In genomic region chr10:95525033-95525418, GRCh38 we compare ENCODE assay signal across 28 cellular contexts. TPM values are rescaled to one million over a fixed set of nuclear protein-coding genes. Genes with fewer than 3 reads are reported as not detected.
DNase-seq lines count a peak whose midpoint lies in the region; ATAC-seq, FAIRE-seq and TF ChIP-seq lines count a peak whose summit lies in the region.
"Had no signal": no experiment of that assay in that cellular context is flagged by ENCODE, and none has a peak within 500 bp of the region (broad histone marks: within the 10 kb centered on the region; RNA-seq: fewer than 3 reads in every experiment).

No MANE protein-coding gene starts in this region.

- H3K9me3 Mint-ChIP-seq in activated CD8-positive, alpha-beta memory T cell treated with anti-CD3 and anti-CD28 coated beads, Interleukin-2, amount 10 ng/mL, durations not matched to agents 7 days and 5 days (ENCODE audit: low read depth): no peaks in the 10 kb centered on the region
- no peaks in the 10 kb centered on the region for H3K9me3 Mint-ChIP-seq in activated CD8-positive, alpha-beta T cell treated with anti-CD3 and anti-CD28 coated beads, Interleukin-2, amount 10 ng/mL, durations not matched to agents 7 days and 5 days (ENCODE audit: insufficient read depth)
- H3K9me3 Mint-ChIP-seq: activated CD4-positive, alpha-beta T cell treated with anti-CD3 and anti-CD28 coated beads, Interleukin-2, amount 10 ng/mL, durations not matched to agents 24 days and 14 days; activated naive CD8-positive, alpha-beta T cell treated with anti-CD3 and anti-CD28 coated beads, Interleukin-2, amount 10 ng/mL, durations not matched to agents 7 days and 5 days; activated T-helper 2 cell treated with anti-CD3 and anti-CD28 coated beads, Interferon-gamma antibody, Interleukin-2, Interleukin-4, amounts not matched to agents 10 μg/mL and 5 μg/mL and 100 μg/mL, durations not matched to agents 14 hours and 24 hours and 36 hours; endodermal cell; T-cell had no signal

- peaks cover 2 to 14% (median 8%) of the 10 kb centered on the region in 4 donors for H3K4me1 ChIP-seq in liver (ENCODE audit: control insufficient read depth in 4 of 4, insufficient read depth in 4 of 4, low read length in 3 of 4)
- H3K4me1 ChIP-seq in HepG2 (ENCODE audit: insufficient read depth, low read length): peaks cover 37% of the 10 kb centered on the region
- peaks cover 0 to 29% (median 4%) of the 10 kb centered on the region in 3 donors for H3K4me1 ChIP-seq in esophagus squamous epithelium
- H3K4me1 ChIP-seq in rectal smooth muscle tissue (ENCODE audit: control insufficient read depth, insufficient read depth, low read length): peaks cover 61% of the 10 kb centered on the region
- H3K4me1 ChIP-seq: prostate gland, spleen had no signal

- H3K4me2 ChIP-seq in HepG2 (ENCODE audit: low read depth, low read length): no peak overlapping the region

- no peak overlapping the region for H3K4me3 Mint-ChIP-seq in activated CD8-positive, alpha-beta memory T cell treated with anti-CD3 and anti-CD28 coated beads, Interleukin-2, amount 10 ng/mL, durations not matched to agents 7 days and 5 days
- H3K4me3 Mint-ChIP-seq in activated CD8-positive, alpha-beta T cell treated with anti-CD3 and anti-CD28 coated beads, Interleukin-2, amount 10 ng/mL, durations not matched to agents 7 days and 5 days: no peak overlapping the region
- H3K4me3 Mint-ChIP-seq: activated CD4-positive, alpha-beta T cell treated with anti-CD3 and anti-CD28 coated beads, Interleukin-2, amount 10 ng/mL, durations not matched to agents 24 days and 14 days; activated naive CD8-positive, alpha-beta T cell treated with anti-CD3 and anti-CD28 coated beads, Interleukin-2, amount 10 ng/mL, durations not matched to agents 7 days and 5 days; endodermal cell; T-cell had no signal

- H3K27me3 ChIP-seq in liver (ENCODE audit: control insufficient read depth in 4 of 4, insufficient read depth in 4 of 4, low read length in 3 of 4): no peaks in the 10 kb centered on the region
- no peaks in the 10 kb centered on the region for H3K27me3 ChIP-seq in HepG2 (ENCODE audit: control insufficient read depth in 1 of 2, insufficient read depth in 2 of 2, low read length in 2 of 2)
- H3K27me3 ChIP-seq in esophagus squamous epithelium: no peaks in the 10 kb centered on the region
- no peaks in the 10 kb centered on the region for H3K27me3 ChIP-seq in rectal smooth muscle tissue (ENCODE audit: control insufficient read depth, insufficient read depth, low read length)
- H3K27me3 ChIP-seq: heart right ventricle, neutrophil, spleen had no signal

- ATAC-seq in HepG2 (no peak), HG03457 (IDR thresholded peaks at IDR 0.05; ENCODE audit: unreplicated experiment) (no peak)
- ATAC-seq in activated CD8-positive, alpha-beta memory T cell treated with anti-CD3 and anti-CD28 coated beads, Interleukin-2, amount 10 ng/mL, durations not matched to agents 7 days and 5 days: no peak
- ATAC-seq in activated CD8-positive, alpha-beta T cell treated with anti-CD3 and anti-CD28 coated beads, Interleukin-2, amount 10 ng/mL, durations not matched to agents 7 days and 5 days: no peak
- ATAC-seq: heart right ventricle; lower lobe of right lung; stimulated activated naive CD8-positive, alpha-beta T cell treated with anti-CD3 and anti-CD28 coated beads, Interleukin-15, Interleukin-2, amounts not matched to agents 100 U/mL and 50 U/mL, for 24 hours; T-cell had no signal

- no TSS peak for BruUV-seq in HepG2 (replicated peaks; lab: Mats Ljungman, UMichigan)

- no peaks in the 10 kb centered on the region for H3K36me3 Mint-ChIP-seq in activated CD8-positive, alpha-beta memory T cell treated with anti-CD3 and anti-CD28 coated beads, Interleukin-2, amount 10 ng/mL, durations not matched to agents 7 days and 5 days
- no peaks in the 10 kb centered on the region for H3K36me3 Mint-ChIP-seq in activated CD8-positive, alpha-beta T cell treated with anti-CD3 and anti-CD28 coated beads, Interleukin-2, amount 10 ng/mL, durations not matched to agents 7 days and 5 days (ENCODE audit: low read depth)
- H3K36me3 Mint-ChIP-seq: activated naive CD8-positive, alpha-beta T cell treated with anti-CD3 and anti-CD28 coated beads, Interleukin-2, amount 10 ng/mL, durations not matched to agents 7 days and 5 days; T-cell had no signal

- TF ChIP-seq CTCF in liver (IDR thresholded peaks at IDR 0.05; ENCODE audit: low read depth, low read length, missing input control) (no peak), HepG2 (CRISPR knock-in tag; IDR thresholded peaks at IDR 0.05) (no peak), esophagus squamous epithelium (IDR thresholded peaks at IDR 0.05) (no peak)

- CTCF ChIA-PET in HepG2 (lab: Yijun Ruan, JAX; ENCODE audit: low intra/inter-chr PET ratio, low total read pairs): no interaction called here
- CTCF ChIA-PET in activated CD8-positive, alpha-beta memory T cell treated with anti-CD3 and anti-CD28 coated beads, Interleukin-2, amount 10 ng/mL, durations not matched to agents 7 days and 5 days (lab: Charles Lee): no interaction called here
- CTCF ChIA-PET in activated CD8-positive, alpha-beta T cell treated with anti-CD3 and anti-CD28 coated beads, Interleukin-2, amount 10 ng/mL, durations not matched to agents 7 days and 5 days (lab: Charles Lee): no interaction called here

- H3K4me3 ChIP-seq in liver (ENCODE audit: low read depth in 1 of 3, low read length in 3 of 3) (no peak overlapping the region), HepG2 (replicated peaks in 1 of 3; ENCODE audit: insufficient read depth in 1 of 3, low read depth in 2 of 3, low read length in 3 of 3) (no peak overlapping the region), esophagus squamous epithelium (no peak overlapping the region), rectal smooth muscle tissue (ENCODE audit: low read length) (no peak overlapping the region)
- H3K4me3 ChIP-seq: heart right ventricle, lower lobe of right lung, prostate gland, spleen had no signal

- H3K9me3 ChIP-seq in liver (ENCODE audit: control insufficient read depth in 4 of 4, low read length in 3 of 4) (no peaks in the 10 kb centered on the region), HepG2 (ENCODE audit: low read length) (no peaks in the 10 kb centered on the region), esophagus squamous epithelium (no peaks in the 10 kb centered on the region)
- H3K9me3 ChIP-seq: heart right ventricle, lower lobe of right lung, neutrophil, prostate gland, spleen had no signal

- peaks cover 2% of the 10 kb centered on the region for H3K4me1 Mint-ChIP-seq in activated CD8-positive, alpha-beta memory T cell treated with anti-CD3 and anti-CD28 coated beads, Interleukin-2, amount 10 ng/mL, durations not matched to agents 7 days and 5 days
- H3K4me1 Mint-ChIP-seq in activated CD8-positive, alpha-beta T cell treated with anti-CD3 and anti-CD28 coated beads, Interleukin-2, amount 10 ng/mL, durations not matched to agents 7 days and 5 days (ENCODE audit: low read depth): no peaks in the 10 kb centered on the region
- H3K4me1 Mint-ChIP-seq: activated naive CD8-positive, alpha-beta T cell treated with anti-CD3 and anti-CD28 coated beads, Interleukin-2, amount 10 ng/mL, durations not matched to agents 7 days and 5 days; T-cell had no signal

- no peak overlapping the region for H3K9ac ChIP-seq in liver (ENCODE audit: low read depth in 1 of 2, low read length in 2 of 2)
- H3K9ac ChIP-seq in HepG2 (ENCODE audit: insufficient read depth, low read depth, low read length): no peak overlapping the region
- H3K9ac ChIP-seq in rectal smooth muscle tissue (ENCODE audit: low read length): no peak overlapping the region

- H3K36me3 ChIP-seq in liver (ENCODE audit: control insufficient read depth in 4 of 4, insufficient read depth in 3 of 4, low read depth in 1 of 4, low read length in 3 of 4) (peaks cover 0 to 2% (median 0%) of the 10 kb centered on the region in 4 donors), HepG2 (replicated peaks in 1 of 2; ENCODE audit: control insufficient read depth in 1 of 2, insufficient read depth in 2 of 2, low read length in 2 of 2) (no peaks in the 10 kb centered on the region; a peak in 1 of 5 replicates), esophagus squamous epithelium (no peaks in the 10 kb centered on the region), rectal smooth muscle tissue (ENCODE audit: control insufficient read depth, insufficient read depth, low read length) (no peaks in the 10 kb centered on the region)
- H3K36me3 ChIP-seq: heart right ventricle, lower lobe of right lung, neutrophil, prostate gland, spleen had no signal

- FAIRE-seq in HepG2 (lab: Jason Lieb, UNC): no peak
- FAIRE-seq: A204.1 had no signal

- no peaks in the 10 kb centered on the region for H4K20me1 ChIP-seq in HepG2 (ENCODE audit: insufficient read depth, low read length)

- POLR2A ChIA-PET in HepG2 (lab: Yijun Ruan, JAX): no interaction called here
- POLR2A ChIA-PET in activated CD8-positive, alpha-beta T cell treated with anti-CD3 and anti-CD28 coated beads, Interleukin-2, amount 10 ng/mL, durations not matched to agents 7 days and 5 days (lab: Charles Lee): no interaction called here

- peaks cover 6% of the 10 kb centered on the region for H3K27me3 Mint-ChIP-seq in activated CD8-positive, alpha-beta memory T cell treated with anti-CD3 and anti-CD28 coated beads, Interleukin-2, amount 10 ng/mL, durations not matched to agents 7 days and 5 days
- H3K27me3 Mint-ChIP-seq in activated CD8-positive, alpha-beta T cell treated with anti-CD3 and anti-CD28 coated beads, Interleukin-2, amount 10 ng/mL, durations not matched to agents 7 days and 5 days (ENCODE audit: low read depth): peaks cover 9% of the 10 kb centered on the region

- WGBS in liver: 32% methylated on average over 4 of the region's 4 CpGs
- WGBS in HepG2 (ENCODE audit: low lambda C conversion rate): 100% methylated on average over 4 of the region's 4 CpGs
- WGBS in esophagus squamous epithelium, 2 donors: 50 to 82% methylated on average over 4 of the region's 4 CpGs

- H2AFZ ChIP-seq in HepG2 (ENCODE audit: low read length): no peak overlapping the region

- H3K79me2 ChIP-seq in HepG2 (ENCODE audit: insufficient read depth, low read length): peaks cover 70% of the 10 kb centered on the region

- H3K27ac ChIP-seq in liver (ENCODE audit: low read depth in 1 of 2, low read length in 2 of 2): no peak overlapping the region
- H3K27ac ChIP-seq in HepG2 (ENCODE audit: extremely low read length, insufficient read depth, low read length): no peak overlapping the region
- peak overlapping the region in 3 of 4 donors; percentile 60 to 86 (median 83) for H3K27ac ChIP-seq in esophagus squamous epithelium
- peak overlapping the region; percentile 90 for H3K27ac ChIP-seq in rectal smooth muscle tissue (ENCODE audit: low read depth, low read length)
- H3K27ac ChIP-seq: lower lobe of right lung, neutrophil, spleen had no signal

- intact Hi-C loops in HepG2 (cut with micrococcal nuclease; ENCODE audit: unreplicated experiment) (no loop called here), esophagus squamous epithelium (cut with DNase I) (no loop called here)

- in situ Hi-C loops in HepG2 (cut with HindIII; ENCODE audit: extremely low pct_ligation_motif_present, low pct_unique_long_range_greater_than_20kb): no loop called here

- DNase-seq in HepG2 (ENCODE audit: low spot score) (no peak), esophagus squamous epithelium (lab: John Stamatoyannopoulos, UW) (no peak), SHP77 treated with DMSO at 0.1 percent for 48 hours (lab: John Stamatoyannopoulos, UW) (no peak)
- no peak for DNase-seq in activated CD8-positive, alpha-beta memory T cell treated with anti-CD3 and anti-CD28 coated beads, Interleukin-2, amount 10 ng/mL, durations not matched to agents 7 days and 5 days
- DNase-seq in activated CD8-positive, alpha-beta T cell treated with anti-CD3 and anti-CD28 coated beads, Interleukin-2, amount 10 ng/mL, durations not matched to agents 7 days and 5 days: no peak
- DNase-seq: activated CD4-positive, alpha-beta T cell treated with anti-CD3 and anti-CD28 coated beads, Interleukin-2, amount 10 ng/mL, durations not matched to agents 24 days and 14 days; activated naive CD8-positive, alpha-beta T cell treated with anti-CD3 and anti-CD28 coated beads, Interleukin-2, amount 10 ng/mL, durations not matched to agents 7 days and 5 days; endodermal cell; GF-D8; HCEC 1CT; heart right ventricle; KG1; lower lobe of right lung; NCI-H1105 treated with DMSO at 0.1 percent for 48 hours; NCI-H2029 treated with DMSO at 0.1 percent for 48 hours; SHP77; spleen; stimulated activated CD4-positive, alpha-beta T cell treated with anti-CD3 and anti-CD28 coated beads, Interleukin-4, amount 100 ng/mL, for 1 hour; stimulated activated naive CD8-positive, alpha-beta T cell treated with anti-CD3 and anti-CD28 coated beads, Interleukin-15, Interleukin-2, amounts not matched to agents 100 U/mL and 50 U/mL, for 24 hours; T-cell; trophoblast cell had no signal

- no peak for TF ChIP-seq RAD21 in liver (IDR thresholded peaks at IDR 0.05)
- no peak for TF ChIP-seq RAD21 in HepG2 (CRISPR knock-in tag; IDR thresholded peaks at IDR 0.05)

- no peak for TF ChIP-seq POLR2A in HepG2 (IDR thresholded peaks at IDR 0.05; ENCODE audit: insufficient read depth in 1 of 2, low read depth in 2 of 2, low read length in 2 of 2)
- no peak for TF ChIP-seq POLR2A in esophagus squamous epithelium (IDR thresholded peaks at IDR 0.05)

- H3K27ac Mint-ChIP-seq in activated CD8-positive, alpha-beta memory T cell treated with anti-CD3 and anti-CD28 coated beads, Interleukin-2, amount 10 ng/mL, durations not matched to agents 7 days and 5 days: no peak overlapping the region
- H3K27ac Mint-ChIP-seq in activated CD8-positive, alpha-beta T cell treated with anti-CD3 and anti-CD28 coated beads, Interleukin-2, amount 10 ng/mL, durations not matched to agents 7 days and 5 days: no peak overlapping the region
- H3K27ac Mint-ChIP-seq: activated CD4-positive, alpha-beta T cell treated with anti-CD3 and anti-CD28 coated beads, Interleukin-2, amount 10 ng/mL, durations not matched to agents 24 days and 14 days; activated naive CD8-positive, alpha-beta T cell treated with anti-CD3 and anti-CD28 coated beads, Interleukin-2, amount 10 ng/mL, durations not matched to agents 7 days and 5 days; activated T-helper 2 cell treated with anti-CD3 and anti-CD28 coated beads, Interferon-gamma antibody, Interleukin-2, Interleukin-4, amounts not matched to agents 10 μg/mL and 5 μg/mL and 100 μg/mL, durations not matched to agents 14 hours and 24 hours and 36 hours; endodermal cell; T-cell had no signal

- TF ChIP-seq EP300 in HepG2 (IDR thresholded peaks at IDR 0.05; ENCODE audit: low read depth in 2 of 2, low read length in 2 of 2): no peak
- TF ChIP-seq EP300 in HepG2 (CRISPR knock-in tag; IDR thresholded peaks at IDR 0.05; ENCODE audit: borderline replicate concordance): no peak

RNA-seq across cellular contexts. Expression of gene SORBS1, which starts 36.1 kb away (rescaled TPM):
- total RNA-seq in liver: 10 to 100 TPM; 33.2 to 71.3 TPM
- polyA plus RNA-seq in liver: 10 to 100 TPM; 38.3 to 49.9 TPM
- total RNA-seq in HepG2 (2016; rRNA removed; fragmentation: Illumina TruSeq; extraction: Trizol): 16.8 and 21.0 TPM in 2 replicates
- total RNA-seq in HepG2 (2016; cell fraction: cytosol; rRNA removed; fragmentation: Illumina TruSeq; extraction: Trizol; ENCODE audit: low read depth): 6.9 and 8.4 TPM in 2 replicates
- total RNA-seq in HepG2 (2016; cell fraction: insoluble cytoplasmic fraction; rRNA removed; fragmentation: Illumina TruSeq; extraction: Trizol): 16.7 and 20.1 TPM in 2 replicates
- 6.8 and 7.4 TPM in 2 replicates for total RNA-seq in HepG2 (2016; cell fraction: membrane; rRNA removed; fragmentation: Illumina TruSeq; extraction: Trizol)
- 22.7 and 24.8 TPM in 2 replicates for total RNA-seq in HepG2 (2016; cell fraction: nucleus; rRNA removed; fragmentation: Illumina TruSeq; extraction: Trizol)
- 30.1 and 39.8 TPM in 2 replicates for polyA plus RNA-seq in HepG2 (2011; rRNA removed)
- polyA plus RNA-seq in HepG2 (2011; cell fraction: cytosol; rRNA removed): 21.6 and 22.7 TPM in 2 replicates
- 39.9 and 56.8 TPM in 2 replicates for polyA plus RNA-seq in HepG2 (2011; cell fraction: nucleus; rRNA removed)
- 22.1 and 55.4 TPM in 2 replicates for polyA plus RNA-seq in HepG2 (2012)
- 0.37 and 0.66 TPM in 2 replicates for polyA plus RNA-seq in HepG2 (2016; cell fraction: cytosol; fragmentation: Illumina TruSeq; extraction: Trizol; ENCODE audit: low read depth)
- polyA plus RNA-seq in HepG2 (2016; cell fraction: insoluble cytoplasmic fraction; fragmentation: Illumina TruSeq; extraction: Trizol; ENCODE audit: low read depth): 18.0 and 20.6 TPM in 2 replicates
- polyA plus RNA-seq in HepG2 (2016; cell fraction: membrane; fragmentation: Illumina TruSeq; extraction: Trizol; ENCODE audit: low read depth): 1.4 and 1.9 TPM in 2 replicates
- 24.7 and 25.1 TPM in 2 replicates for polyA plus RNA-seq in HepG2 (2016; cell fraction: nucleus; fragmentation: Illumina TruSeq; extraction: Trizol; ENCODE audit: insufficient read depth, low read depth)
- 2.7 and 66.2 TPM in 2 replicates for polyA minus RNA-seq in HepG2 (2011; rRNA and poly(A)+ RNA removed; ENCODE audit: low replicate concordance)
- 28.0 and 29.9 TPM in 2 replicates for polyA minus RNA-seq in HepG2 (2011; cell fraction: cytosol; rRNA and poly(A)+ RNA removed)
- polyA minus RNA-seq in HepG2 (2011; cell fraction: nucleus; rRNA and poly(A)+ RNA removed): 81.3 and 96.8 TPM in 2 replicates
- total RNA-seq in esophagus squamous epithelium: 100 to 1,000 TPM in 1 of 4 donors, 10 to 100 TPM in 3; 23.3 to 359 (median 72.2) TPM
- total RNA-seq in activated CD8-positive, alpha-beta memory T cell treated with anti-CD3 and anti-CD28 coated beads, Interleukin-2, amount 10 ng/mL, durations not matched to agents 7 days and 5 days: under 1 TPM; 0.47 to 0.89 TPM
- total RNA-seq in activated CD8-positive, alpha-beta T cell treated with anti-CD3 and anti-CD28 coated beads, Interleukin-2, amount 10 ng/mL, durations not matched to agents 7 days and 5 days: under 1 TPM; 0.24 to 0.47 TPM

Comparison
In these comparisons a context has a peak if more than half of its experiments do, and no peak if none do; other contexts are left out.
1. H3K27ac ChIP-seq: peak in esophagus squamous epithelium (3 of 4) and rectal smooth muscle tissue (single experiment); none in liver (0 of 2) and HepG2 (single experiment).
2. RNA of gene SORBS1, which starts 36.1 kb away (total RNA-seq): 23.3 to 359 TPM in esophagus squamous epithelium, 33.2 to 71.3 TPM in liver and 6.8 to 24.8 TPM in HepG2; 0.47 to 0.89 TPM in activated CD8-positive, alpha-beta memory T cell treated with anti-CD3 and anti-CD28 coated beads, Interleukin-2, amount 10 ng/mL, durations not matched to agents 7 days and 5 days and 0.24 to 0.47 TPM in activated CD8-positive, alpha-beta T cell treated with anti-CD3 and anti-CD28 coated beads, Interleukin-2, amount 10 ng/mL, durations not matched to agents 7 days and 5 days; every median in the first group is over 4 times any median in the second.